In genomic region chr17:29771561-29771960, GRCh38 we compare ENCODE assay signal across 32 cellular contexts.
DNase-seq lines count a peak whose midpoint lies in the region; ATAC-seq, FAIRE-seq and TF ChIP-seq lines count a peak whose summit lies in the region.
"Had no signal": no experiment of that assay in that cellular context is flagged by ENCODE, and none has a peak within 500 bp of the region (broad histone marks: within the 10 kb centered on the region; RNA-seq: fewer than 3 reads in every experiment).

No MANE protein-coding gene starts in this region.

- BruUV-seq in GM12878 (replicated peaks; lab: Mats Ljungman, UMichigan), result no TSS peak

- no peaks in the 10 kb centered on the region for H3K79me2 ChIP-seq in DOHH2 (ENCODE audit: control insufficient read depth, low read length)
- H3K79me2 ChIP-seq in GM12878 (ENCODE audit: control insufficient read depth, insufficient read depth, low read length), result no peaks in the 10 kb centered on the region

- SMC1A ChIA-PET in GM12878 (lab: Charles Lee; ENCODE audit: uncharacterized antibody, unreplicated experiment), result interaction anchor here (1.0 to 1.4 kb wide), 6 partner anchors 8 to 160 kb away, joined by 3 to 6 read pairs (median 4); no protein-coding TSS in a partner anchor

- H3K9me2 ChIP-seq in DOHH2 (replicated peaks; ENCODE audit: control insufficient read depth, low read length), result no peaks in the 10 kb centered on the region

- CTCF ChIA-PET in GM12878 (lab: Yijun Ruan, JAX), result interaction anchor here (0.6 to 1.3 kb wide), 2 partner anchors 154 to 204 kb away, joined by 4 read pairs; no protein-coding TSS in a partner anchor

- 5% methylated on average over 1 of the region's 1 CpG for WGBS in GM12878 (ENCODE audit: insufficient coverage, insufficient replicate concordance, low lambda C conversion rate, missing lambda C conversion rate)
- 22 to 57% (median 32%) methylated on average over 1 of the region's 1 CpG for WGBS in psoas muscle, 3 donors
- WGBS in heart right ventricle, 2 donors, result 85 to 87% methylated on average over 1 of the region's 1 CpG

- H3K9me3 ChIP-seq in DOHH2 (ENCODE audit: control insufficient read depth, insufficient read depth, low read length), result no peaks in the 10 kb centered on the region
- H3K9me3 ChIP-seq in GM12878 (replicated peaks; ENCODE audit: control insufficient read depth, insufficient read depth, low read length), result no peaks in the 10 kb centered on the region
- H3K9me3 ChIP-seq in psoas muscle, result no peaks in the 10 kb centered on the region
- H3K9me3 ChIP-seq in heart right ventricle, result no peaks in the 10 kb centered on the region
- H3K9me3 ChIP-seq: left lung, Peyer's patch, tibial nerve had no signal

- H3K27me3 ChIP-seq in DOHH2 (ENCODE audit: control insufficient read depth, low read length) (no peaks in the 10 kb centered on the region), GM12878 (replicated peaks in 1 of 2; ENCODE audit: control insufficient read depth in 2 of 2, insufficient read depth in 2 of 2, low read length in 1 of 2) (no peaks in the 10 kb centered on the region), psoas muscle (ENCODE audit: insufficient read depth in 3 of 3, low read length in 2 of 3) (no peaks in the 10 kb centered on the region), heart right ventricle (no peaks in the 10 kb centered on the region)
- H3K27me3 ChIP-seq: BLaER1 treated with 17β-estradiol and CSF1 and Interleukin-3, amounts not matched to agents 10 nM and 100 nM; left lung; Peyer's patch; tibial nerve had no signal

- TF ChIP-seq EP300 in GM12878 (IDR thresholded peaks at IDR 0.05; ENCODE audit: borderline replicate concordance in 1 of 2, control insufficient read depth in 1 of 2, low read depth in 2 of 2, low read length in 2 of 2), result no peak

- H3K27ac ChIP-seq in DOHH2 (ENCODE audit: low read depth, low read length) (peak overlapping the region; percentile 73), GM12878 (ENCODE audit: control insufficient read depth, insufficient read depth) (no peak overlapping the region), psoas muscle (peak overlapping the region; percentile 79), heart right ventricle (no peak overlapping the region)
- H3K27ac ChIP-seq: left lung, Peyer's patch, tibial nerve, WERI-Rb-1 had no signal

- H3F3A ChIP-seq in DOHH2 (ENCODE audit: control insufficient read depth, insufficient read depth), result peaks cover 7% of the 10 kb centered on the region

- no peak overlapping the region for H3K9ac ChIP-seq in GM12878 (ENCODE audit: control insufficient read depth, insufficient read depth, low read length)
- H3K9ac ChIP-seq: BLaER1 treated with 17β-estradiol and CSF1 and Interleukin-3, amounts not matched to agents 10 nM and 100 nM had no signal

- in situ Hi-C loops in GM12878 (cut with MboI), result no loop called here

- peak; percentile 10 for DNase-seq in NCI-H2227 (lab: John Stamatoyannopoulos, UW; ENCODE audit: unreplicated experiment)
- no peak for DNase-seq in GM12878 (ENCODE audit: low read depth, low spot score)
- DNase-seq in psoas muscle, result no peak
- no peak for DNase-seq in DMS 273 treated with DMSO at 0.1 percent for 48 hours (lab: John Stamatoyannopoulos, UW)
- no peak for DNase-seq in NCI-H1930 (lab: John Stamatoyannopoulos, UW)
- no peak for DNase-seq in heart right ventricle
- DNase-seq: activated CD4-positive, alpha-beta T cell treated with anti-CD3 and anti-CD28 coated beads, Interleukin-2, amount 10 ng/mL, durations not matched to agents 7 days and 5 days; activated effector memory CD4-positive, alpha-beta T cell treated with anti-CD3 and anti-CD28 coated beads, Interleukin-2, amount 50 U/mL, for 16 hours; activated T-cell treated with anti-CD3 and anti-CD28 coated beads, Interleukin-2, amount 50 U/mL, for 1 hour; anterior cingulate cortex; cortex of kidney; DMS79; effector memory CD4-positive, alpha-beta T cell; GDM1; glutamatergic neuron; left lung; mesenchymal stem cell; NCI-H1694; NCI-H2171 treated with DMSO at 0.1 percent for 48 hours; NCI-H524; Peyer's patch; SHP77 treated with DMSO at 0.1 percent for 48 hours; stimulated activated CD4-positive, alpha-beta T cell treated with anti-CD3 and anti-CD28 coated beads, Interleukin-4, amount 100 ng/mL, for 1 hour; T1000; WERI-Rb-1 had no signal

- H4K20me1 ChIP-seq in DOHH2 (ENCODE audit: control insufficient read depth, insufficient read depth, low read depth, low read length) (no peaks in the 10 kb centered on the region), GM12878 (ENCODE audit: control insufficient read depth, insufficient read depth) (no peaks in the 10 kb centered on the region)
- H4K20me1 ChIP-seq: BLaER1 treated with 17β-estradiol and CSF1 and Interleukin-3, amounts not matched to agents 10 nM and 100 nM had no signal

- no peak for TF ChIP-seq RAD21 in GM12878 (IDR thresholded peaks at IDR 0.05; ENCODE audit: insufficient read depth, low read depth, low read length)

- TF ChIP-seq POLR2A in GM12878 (IDR thresholded peaks at IDR 0.05; ENCODE audit: low read depth, low read length), result no peak

- POLR2A ChIA-PET in GM12878 (lab: Charles Lee), result interaction anchor here (1.0 kb wide), 1 partner anchor 16 kb away, joined by 6 read pairs; no protein-coding TSS in a partner anchor

- no peak for FAIRE-seq in GM12878 (lab: Jason Lieb, UNC)
- FAIRE-seq: H1, islet of Langerhans had no signal

- peak overlapping the region; percentile 55 for H3K4me2 ChIP-seq in DOHH2 (ENCODE audit: low read length)
- H3K4me2 ChIP-seq in GM12878 (ENCODE audit: control insufficient read depth, insufficient read depth), result 0 out of 2 replicates have a peak overlapping the region, but pooled peaks have one; percentile 4

- H3K36me3 ChIP-seq in DOHH2 (ENCODE audit: control insufficient read depth, low read length) (0 out of 2 replicates have a peak, but pooled peaks cover 10% of the 10 kb centered on the region), GM12878 (ENCODE audit: control insufficient read depth in 2 of 2, insufficient read depth in 2 of 2, low read length in 1 of 2) (no peaks in the 10 kb centered on the region; a peak in 1 of 4 replicates), psoas muscle (ENCODE audit: insufficient read depth in 1 of 2, low read depth in 1 of 2) (no peaks in the 10 kb centered on the region), heart right ventricle (no peaks in the 10 kb centered on the region)
- H3K36me3 ChIP-seq: left lung, Peyer's patch, tibial nerve, WERI-Rb-1 had no signal

- no peak for TF ChIP-seq CTCF in DOHH2 (IDR thresholded peaks at IDR 0.05; ENCODE audit: low read depth, low read length, poor library complexity, severe bottlenecking)
- TF ChIP-seq CTCF in GM12878 (IDR thresholded peaks at IDR 0.05 in 2 of 3, conservative IDR thresholded peaks at IDR 0.05 in 1 of 3; ENCODE audit: control insufficient read depth in 2 of 3, extremely low read depth in 1 of 3, insufficient read depth in 1 of 3, low read depth in 3 of 3, low read length in 3 of 3), result no peak
- TF ChIP-seq CTCF in psoas muscle (IDR thresholded peaks at IDR 0.05), result no peak
- TF ChIP-seq CTCF in heart right ventricle (IDR thresholded peaks at IDR 0.05), result no peak

- H3K4me1 ChIP-seq in DOHH2 (ENCODE audit: control insufficient read depth, low read length) (peaks cover 37% of the 10 kb centered on the region), GM12878 (ENCODE audit: control insufficient read depth, insufficient read depth, low read length) (peaks cover 5% of the 10 kb centered on the region; the same call in 1 of the 2 replicates), psoas muscle (peaks cover 18% of the 10 kb centered on the region), heart right ventricle (peaks cover 0 to 7% (median 0%) of the 10 kb centered on the region in 9 donors)
- H3K4me1 ChIP-seq: left lung, Peyer's patch, tibial nerve had no signal

- ATAC-seq in GM12878, result no peak; the same call in 2 of the 3 replicates
- no peak for ATAC-seq in psoas muscle
- ATAC-seq in heart right ventricle, result no peak
- ATAC-seq in GM19467 (IDR thresholded peaks at IDR 0.05; ENCODE audit: unreplicated experiment), result no peak
- ATAC-seq: left lung, sciatic nerve had no signal

- RAD21 ChIA-PET in GM12878 (lab: Charles Lee; ENCODE audit: unreplicated experiment), result interaction anchor here (0.9 to 1.3 kb wide), 3 partner anchors 10 to 155 kb away, joined by 3 to 4 read pairs (median 3); no protein-coding TSS in a partner anchor

- 0 out of 2 replicates have a peak overlapping the region, but pooled peaks have one; percentile 2 for H2AFZ ChIP-seq in GM12878 (ENCODE audit: control insufficient read depth, low read depth, low read length)

- H3K4me3 ChIP-seq in DOHH2 (ENCODE audit: low read length), result peak overlapping the region; percentile 40
- H3K4me3 ChIP-seq in GM12878, result no peak overlapping the region
- H3K4me3 ChIP-seq in psoas muscle, result no peak overlapping the region
- H3K4me3 ChIP-seq in heart right ventricle, result no peak overlapping the region
- H3K4me3 ChIP-seq: BLaER1 treated with 17β-estradiol and CSF1 and Interleukin-3, amounts not matched to agents 10 nM and 100 nM; left lung; Peyer's patch; tibial nerve had no signal

- intact Hi-C loops in GM12878 (cut with micrococcal nuclease; ENCODE audit: unreplicated experiment), result no loop called here
- intact Hi-C loops in psoas muscle (cut with DNase I), result no loop called here
- intact Hi-C loops in heart right ventricle (cut with DNase I), result loop anchor here in 1 of 10 donors (10.0 kb wide), 1 partner anchor 157 kb away; no protein-coding TSS in a partner anchor

TF ChIP-seq in GM12878, 131 proteins besides CTCF, POLR2A, EP300 and RAD21:
- TF ChIP-seq KDM1A (IDR thresholded peaks at IDR 0.05; ENCODE audit: borderline replicate concordance), result no peak
- TF ChIP-seq MYC (IDR thresholded peaks at IDR 0.05; ENCODE audit: insufficient read depth, insufficient read length, insufficient replicate concordance, low read length, severe bottlenecking), result no peak
- TF ChIP-seq LARP7 (IDR thresholded peaks at IDR 0.05), result no peak
- no peak for TF ChIP-seq TCF7 (IDR thresholded peaks at IDR 0.05; ENCODE audit: borderline replicate concordance)
- no peak for TF ChIP-seq PBX3 (IDR thresholded peaks at IDR 0.05; ENCODE audit: insufficient replicate concordance, low read depth, low read length)
- TF ChIP-seq SMAD1 (IDR thresholded peaks at IDR 0.05; ENCODE audit: low read depth, partially characterized antibody), result no peak

Comparison
In these comparisons a context has a peak if more than half of its experiments do, and no peak if none do; other contexts are left out.
1. H3K27ac ChIP-seq: peak in DOHH2 (single experiment) and psoas muscle (single experiment); none in GM12878 (single experiment) and heart right ventricle (0 of 10).